Comparison of ENCODE assay signal across 12 cellular contexts in the genomic region with DNA sequence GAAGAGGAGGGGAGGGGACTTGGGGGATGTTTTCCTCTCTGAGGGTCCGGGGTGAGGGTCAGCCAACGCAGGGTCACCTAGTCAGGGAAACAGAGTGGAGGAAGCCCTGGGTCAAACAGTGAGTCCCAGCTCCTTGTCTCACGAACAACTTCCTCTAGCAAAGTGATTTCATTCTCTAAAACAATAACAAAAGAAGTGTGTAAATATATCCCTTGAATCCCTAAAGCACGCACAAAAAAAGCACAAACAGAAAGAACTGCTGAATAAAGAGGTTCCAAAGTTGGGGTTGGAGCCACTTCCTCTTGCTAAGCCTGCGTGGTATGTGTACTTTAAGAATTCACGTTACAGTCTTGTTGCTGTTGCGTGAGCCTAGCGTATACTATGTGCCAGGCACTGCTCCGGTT. TPM values are rescaled to one million over a fixed set of nuclear protein-coding genes. Genes with fewer than 3 reads are reported as not detected.
DNase-seq lines count a peak whose midpoint lies in the region; ATAC-seq and TF ChIP-seq lines count a peak whose summit lies in the region.
"Had no signal": no experiment of that assay in that cellular context is flagged by ENCODE, and none has a peak within 500 bp of the region (broad histone marks: within the 10 kb centered on the region; RNA-seq: fewer than 3 reads in every experiment).

No MANE protein-coding gene starts in this region.

- H3K27me3 ChIP-seq in adrenal gland (no peaks in the 10 kb centered on the region), hepatocyte (no peaks in the 10 kb centered on the region), MM.1S (replicated peaks; ENCODE audit: insufficient read depth, low read length) (no peaks in the 10 kb centered on the region; the same call in 1 of the 2 replicates)
- H3K27me3 ChIP-seq: foreskin keratinocyte, Peyer's patch had no signal

- H3K4me3 ChIP-seq in adrenal gland: no peak overlapping the region
- no peak overlapping the region for H3K4me3 ChIP-seq in hepatocyte
- H3K4me3 ChIP-seq in MM.1S (ENCODE audit: low read length): no peak overlapping the region
- H3K4me3 ChIP-seq: Peyer's patch had no signal

- H3K27ac ChIP-seq in adrenal gland (peak overlapping the region in 4 of 5 donors; percentile 43 to 81 (median 68)), hepatocyte (no peak overlapping the region), MM.1S (ENCODE audit: low read length) (no peak overlapping the region)
- H3K27ac ChIP-seq: foreskin keratinocyte had no signal

- no peaks in the 10 kb centered on the region for H4K20me1 ChIP-seq in hepatocyte (ENCODE audit: insufficient read depth, poor library complexity, severe bottlenecking)
- H4K20me1 ChIP-seq in MM.1S (ENCODE audit: insufficient read depth, low read length): no peaks in the 10 kb centered on the region

- H3K9me3 ChIP-seq in adrenal gland (replicated peaks in 1 of 3): no peaks in the 10 kb centered on the region
- H3K9me3 ChIP-seq in hepatocyte (ENCODE audit: low read depth): no peaks in the 10 kb centered on the region
- H3K9me3 ChIP-seq in MM.1S (replicated peaks; ENCODE audit: insufficient read depth, low read length): no peaks in the 10 kb centered on the region
- H3K9me3 ChIP-seq: Peyer's patch had no signal

- TF ChIP-seq CTCF in adrenal gland (IDR thresholded peaks at IDR 0.05): no peak
- TF ChIP-seq CTCF in hepatocyte (IDR thresholded peaks at IDR 0.05; ENCODE audit: poor library complexity): no peak
- no peak for TF ChIP-seq CTCF in MM.1S (IDR thresholded peaks at IDR 0.05; ENCODE audit: low read length)

- TF ChIP-seq POLR2A in adrenal gland (IDR thresholded peaks at IDR 0.05): peak in 1 of 2 donors; percentile 18

- intact Hi-C loops in adrenal gland (cut with DNase I) (no loop called here), left ventricle myocardium superior (cut with micrococcal nuclease) (no loop called here), sciatic nerve (cut with DNase I) (no loop called here)

- peak; percentile 79 for ATAC-seq in left ventricle myocardium superior
- ATAC-seq in sciatic nerve: peak; percentile 87
- ATAC-seq in HG02610 (IDR thresholded peaks at IDR 0.05; ENCODE audit: unreplicated experiment): no peak
- ATAC-seq: foreskin keratinocyte had no signal

- H3K9ac ChIP-seq in MM.1S (ENCODE audit: low read length): no peak overlapping the region

- H3K4me2 ChIP-seq in hepatocyte: no peak overlapping the region
- no peak overlapping the region for H3K4me2 ChIP-seq in MM.1S (ENCODE audit: low read depth, low read length)

- H3K79me2 ChIP-seq in hepatocyte: no peaks in the 10 kb centered on the region
- no peaks in the 10 kb centered on the region for H3K79me2 ChIP-seq in MM.1S (ENCODE audit: low read length)

- no peaks in the 10 kb centered on the region for H3F3A ChIP-seq in MM.1S (ENCODE audit: insufficient read depth, low read length)

- 39 to 47% (median 41%) methylated on average over 9 of the region's 9 CpGs for WGBS in adrenal gland, 4 donors
- WGBS in hepatocyte (ENCODE audit: low lambda C conversion rate, missing lambda C conversion rate): 68% methylated on average over 7 of the region's 9 CpGs

- H3K4me1 ChIP-seq in adrenal gland (replicated peaks in 1 of 2) (no peaks in the 10 kb centered on the region), hepatocyte (ENCODE audit: insufficient read depth) (no peaks in the 10 kb centered on the region), MM.1S (ENCODE audit: low read length) (no peaks in the 10 kb centered on the region)
- H3K4me1 ChIP-seq: foreskin keratinocyte, Peyer's patch had no signal

- DNase-seq in H4 (ENCODE audit: low spot score) (peak; percentile 49), adrenal gland (peak in 3 of 7 donors; percentile 41 to 62 (median 42)), left ventricle myocardium superior (no peak), sciatic nerve (ENCODE audit: low spot score) (no peak), hepatocyte (ENCODE audit: low spot score) (no peak), MM.1S (no peak)
- DNase-seq in activated effector memory CD4-positive, alpha-beta T cell treated with anti-CD3 and anti-CD28 coated beads, Interleukin-2, amount 50 U/mL, for 16 hours: no peak
- DNase-seq: activated CD4-positive, alpha-beta T cell treated with anti-CD3 and anti-CD28 coated beads for 4 hours; foreskin keratinocyte; Peyer's patch; stimulated activated CD4-positive, alpha-beta T cell treated with anti-CD3 and anti-CD28 coated beads, Interleukin-4, amount 100 ng/mL, for 4 hours had no signal

- H2AFZ ChIP-seq in hepatocyte (no peak overlapping the region), MM.1S (ENCODE audit: low read length) (no peak overlapping the region)

- H3K36me3 ChIP-seq in adrenal gland (replicated peaks in 1 of 2) (no peaks in the 10 kb centered on the region), hepatocyte (replicated peaks; ENCODE audit: insufficient read depth, low read depth) (no peaks in the 10 kb centered on the region), MM.1S (replicated peaks; ENCODE audit: insufficient read depth, low read length) (no peaks in the 10 kb centered on the region)
- H3K36me3 ChIP-seq: Peyer's patch had no signal

- H3K9me2 ChIP-seq in hepatocyte (replicated peaks; ENCODE audit: insufficient read depth) (no peaks in the 10 kb centered on the region), MM.1S (replicated peaks; ENCODE audit: insufficient read depth, low read length) (no peaks in the 10 kb centered on the region)

RNA-seq across cellular contexts. Expression of a gene that starts 1.5 kb away (rescaled TPM):
- 0.08 TPM in 1 of 2 replicates, not detected in the other for total RNA-seq in H4 (2014; rRNA removed; shearing (Covaris generic))
- 1 to 10 TPM in 7 of 8 donors, under 1 TPM in 1; 0.42 to 4.4 (median 2.6) TPM for total RNA-seq in adrenal gland
- polyA plus RNA-seq in adrenal gland: 1 to 10 TPM in 1 of 3 donors, under 1 TPM in 2; 0.37 to 1.1 (median 0.57) TPM
- total RNA-seq in left ventricle myocardium superior: 0.42 TPM
- total RNA-seq in sciatic nerve: 6.1 TPM
- 0.53 TPM in 1 of 2 replicates, not detected in the other for total RNA-seq in hepatocyte
- 0.24 TPM in 1 of 2 replicates, not detected in the other for polyA plus RNA-seq in hepatocyte
- total RNA-seq: foreskin keratinocyte had no signal
- polyA plus RNA-seq: foreskin keratinocyte had no signal

RNA-seq across cellular contexts. Expression of a gene that starts 18.6 kb away (rescaled TPM):
- 7.3 and 8.0 TPM in 2 replicates for total RNA-seq in H4 (2014; rRNA removed; shearing (Covaris generic))
- total RNA-seq in adrenal gland (10 to 100 TPM in 6 of 8 donors, 1 to 10 TPM in 2; 6.3 to 16.9 (median 11.2) TPM), left ventricle myocardium superior (7.3 TPM), sciatic nerve (15.2 TPM), hepatocyte (9.3 and 10.7 TPM in 2 replicates)
- polyA plus RNA-seq in adrenal gland (10 to 100 TPM in 2 of 3 donors, 1 to 10 TPM in 1; 5.0 to 49.7 (median 28.2) TPM), hepatocyte (17.6 and 18.2 TPM in 2 replicates)

RNA-seq across cellular contexts. Expression of a gene that starts 20.8 kb away (rescaled TPM):
- total RNA-seq in H4 (2014; rRNA removed; shearing (Covaris generic)): 0.04 TPM in 1 of 2 replicates, not detected in the other
- total RNA-seq in adrenal gland (10 to 100 TPM in 7 of 8 donors, under 1 TPM in 1; 0.91 to 34.8 (median 20.1) TPM), left ventricle myocardium superior (5.3 TPM), sciatic nerve (33.3 TPM), hepatocyte (0.43 and 0.96 TPM in 2 replicates)
- polyA plus RNA-seq in adrenal gland (1 to 10 TPM; 3.2 to 7.9 (median 3.9) TPM), hepatocyte (0.99 and 3.2 TPM in 2 replicates)
- polyA plus RNA-seq: foreskin keratinocyte had no signal

RNA-seq across cellular contexts. Expression of a gene that starts 55.8 kb away (rescaled TPM):
- total RNA-seq in H4 (2014; rRNA removed; shearing (Covaris generic)): 5.7 and 7.2 TPM in 2 replicates
- total RNA-seq in adrenal gland (100 to 1,000 TPM in 1 of 8 donors, 10 to 100 TPM in 7; 18.1 to 183 (median 66.7) TPM), left ventricle myocardium superior (12.7 TPM), sciatic nerve (28.2 TPM), hepatocyte (1.7 and 1.9 TPM in 2 replicates)
- polyA plus RNA-seq in adrenal gland (100 to 1,000 TPM in 1 of 3 donors, 10 to 100 TPM in 1, 1 to 10 TPM in 1; 7.8 to 144 (median 62.0) TPM), hepatocyte (11.9 and 13.8 TPM in 2 replicates)

Comparison
In these comparisons a context has a peak if more than half of its experiments do, and no peak if none do; other contexts are left out.
1. H3K27ac ChIP-seq: peak in adrenal gland (4 of 5); none in hepatocyte (single experiment) and MM.1S (single experiment).